ENCODE assay signal across 9 cellular contexts in genomic region chr6:111784423-111784822, GRCh38.
DNase-seq lines count a peak whose midpoint lies in the region; ATAC-seq and TF ChIP-seq lines count a peak whose summit lies in the region.
"Had no signal": no experiment of that assay in that cellular context is flagged by ENCODE, and none has a peak within 500 bp of the region (broad histone marks: within the 10 kb centered on the region; RNA-seq: fewer than 3 reads in every experiment).

No MANE protein-coding gene starts in this region.

- H3K9ac ChIP-seq in mammary epithelial cell (ENCODE audit: insufficient read depth, low read length) (no peak overlapping the region), Karpas-422 (ENCODE audit: low read length) (no peak overlapping the region)

- CTCF ChIA-PET in mammary epithelial cell (lab: Charles Lee; ENCODE audit: low non-redundant PET), result no interaction called here

- H3K9me2 ChIP-seq in Karpas-422 (replicated peaks; ENCODE audit: insufficient read depth, low read length), result no peaks in the 10 kb centered on the region

- dilution Hi-C loops in mammary epithelial cell (cut with HindIII; ENCODE audit: low sequenced_read_pairs), result no loop called here

- H3K4me1 ChIP-seq in mammary epithelial cell (ENCODE audit: insufficient read depth, low read length) (peaks cover 46% of the 10 kb centered on the region), breast epithelium (no peaks in the 10 kb centered on the region), Karpas-422 (ENCODE audit: low read length) (peaks cover 28% of the 10 kb centered on the region)

- H3K27me3 ChIP-seq in mammary epithelial cell (ENCODE audit: insufficient read depth, low read length), result no peaks in the 10 kb centered on the region
- no peaks in the 10 kb centered on the region for H3K27me3 ChIP-seq in breast epithelium
- no peaks in the 10 kb centered on the region for H3K27me3 ChIP-seq in Karpas-422 (ENCODE audit: low read length)

- H4K20me1 ChIP-seq in mammary epithelial cell (ENCODE audit: insufficient read depth, low read length) (no peaks in the 10 kb centered on the region), Karpas-422 (ENCODE audit: insufficient read depth, low read depth, low read length) (no peaks in the 10 kb centered on the region)

- H3K27ac ChIP-seq in mammary epithelial cell (ENCODE audit: insufficient read depth, low read depth, low read length) (no peak overlapping the region), breast epithelium (no peak overlapping the region), Karpas-422 (ENCODE audit: low read length) (no peak overlapping the region; the same call in 1 of the 2 replicates)

- H3K79me2 ChIP-seq in mammary epithelial cell (ENCODE audit: insufficient read depth, low read length), result peaks cover 36% of the 10 kb centered on the region
- H3K79me2 ChIP-seq in Karpas-422 (ENCODE audit: low read length), result peaks cover 82% of the 10 kb centered on the region

- H3K36me3 ChIP-seq in mammary epithelial cell (ENCODE audit: insufficient read depth, low read length) (no peaks in the 10 kb centered on the region), breast epithelium (no peaks in the 10 kb centered on the region), Karpas-422 (ENCODE audit: insufficient read depth, low read length) (peaks cover 3% of the 10 kb centered on the region)

- H2AFZ ChIP-seq in mammary epithelial cell (ENCODE audit: low read depth, low read length) (no peak overlapping the region), Karpas-422 (ENCODE audit: low read length) (no peak overlapping the region)

- no peak for TF ChIP-seq CTCF in mammary epithelial cell (conservative IDR thresholded peaks at IDR 0.05 in 1 of 2, IDR thresholded peaks at IDR 0.05 in 1 of 2; ENCODE audit: extremely low read depth in 1 of 2, insufficient read depth in 1 of 2, low read depth in 1 of 2, low read length in 2 of 2)
- TF ChIP-seq CTCF in breast epithelium (IDR thresholded peaks at IDR 0.05), result no peak
- no peak for TF ChIP-seq CTCF in fibroblast of pulmonary artery (IDR thresholded peaks at IDR 0.05; ENCODE audit: low read length, missing control alignments)

- BruUV-seq in mammary epithelial cell (replicated peaks; lab: Mats Ljungman, UMichigan), result no TSS peak

- DNase-seq in mammary epithelial cell, result peak; percentile 20
- no peak for DNase-seq in breast epithelium (ENCODE audit: low spot score in 2 of 2)
- DNase-seq in NCI-H69 (lab: John Stamatoyannopoulos, UW), result peak; percentile 94
- peak; percentile 74 for DNase-seq in fibroblast of pulmonary artery (ENCODE audit: low read depth)
- DNase-seq in stimulated activated effector memory CD8-positive, alpha-beta T cell treated with anti-CD3 and anti-CD28 coated beads, Interleukin-12 subunit alpha, Interleukin-12 subunit beta, amount 100 ng/mL, for 72 hours (ENCODE audit: low spot score in 2 of 2), result no peak
- DNase-seq in NCI-H82 treated with DMSO at 0.1 percent for 48 hours (lab: John Stamatoyannopoulos, UW; ENCODE audit: unreplicated experiment), result no peak
- DNase-seq in Karpas-422, result no peak
- no peak for DNase-seq in NCI-H226
- DNase-seq: stimulated activated CD4-positive, alpha-beta T cell treated with anti-CD3 and anti-CD28 coated beads, Interleukin-12 subunit alpha, Interleukin-12 subunit beta, amount 100 ng/mL, for 4 hours had no signal

- H3K9me3 ChIP-seq in mammary epithelial cell (replicated peaks; ENCODE audit: insufficient read depth, low read length) (no peaks in the 10 kb centered on the region), breast epithelium (no peaks in the 10 kb centered on the region), Karpas-422 (ENCODE audit: low read length) (no peaks in the 10 kb centered on the region)

- H3K27ac Mint-ChIP-seq in stimulated activated effector memory CD8-positive, alpha-beta T cell treated with anti-CD3 and anti-CD28 coated beads, Interleukin-12 subunit alpha, Interleukin-12 subunit beta, amount 100 ng/mL, for 72 hours, result peak overlapping the region; percentile 89

- H3K4me2 ChIP-seq in mammary epithelial cell (ENCODE audit: insufficient read depth, low read depth, low read length) (peak overlapping the region; percentile 34), Karpas-422 (ENCODE audit: low read depth, low read length, poor library complexity, severe bottlenecking) (no peak overlapping the region)

- 13% methylated on average over 2 of the region's 2 CpGs for WGBS in mammary epithelial cell (ENCODE audit: low coverage, missing lambda C conversion rate)

- H3K36me3 Mint-ChIP-seq in stimulated activated effector memory CD8-positive, alpha-beta T cell treated with anti-CD3 and anti-CD28 coated beads, Interleukin-12 subunit alpha, Interleukin-12 subunit beta, amount 100 ng/mL, for 72 hours, result peaks cover 21% of the 10 kb centered on the region

- ATAC-seq in stimulated activated effector memory CD8-positive, alpha-beta T cell treated with anti-CD3 and anti-CD28 coated beads, Interleukin-12 subunit alpha, Interleukin-12 subunit beta, amount 100 ng/mL, for 72 hours, result no peak

- H3K4me3 ChIP-seq in mammary epithelial cell (replicated peaks in 1 of 3; ENCODE audit: insufficient read depth in 1 of 3, low read depth in 2 of 3, low read length in 3 of 3) (no peak overlapping the region), breast epithelium (no peak overlapping the region), fibroblast of pulmonary artery (replicated peaks; ENCODE audit: low read depth, low read length) (no peak overlapping the region), Karpas-422 (ENCODE audit: low read length) (no peak overlapping the region)

- H3K4me3 Mint-ChIP-seq in stimulated activated effector memory CD8-positive, alpha-beta T cell treated with anti-CD3 and anti-CD28 coated beads, Interleukin-12 subunit alpha, Interleukin-12 subunit beta, amount 100 ng/mL, for 72 hours, result no peak overlapping the region

- in situ Hi-C loops in mammary epithelial cell (cut with MboI; ENCODE audit: low sequenced_read_pairs in 2 of 2), result no loop called here

- peaks cover 64% of the 10 kb centered on the region for H3K4me1 Mint-ChIP-seq in stimulated activated effector memory CD8-positive, alpha-beta T cell treated with anti-CD3 and anti-CD28 coated beads, Interleukin-12 subunit alpha, Interleukin-12 subunit beta, amount 100 ng/mL, for 72 hours

- H3K9me3 Mint-ChIP-seq in stimulated activated effector memory CD8-positive, alpha-beta T cell treated with anti-CD3 and anti-CD28 coated beads, Interleukin-12 subunit alpha, Interleukin-12 subunit beta, amount 100 ng/mL, for 72 hours, result no peaks in the 10 kb centered on the region

- no peak for TF ChIP-seq POLR2A in breast epithelium (IDR thresholded peaks at IDR 0.05)

- intact Hi-C loops in mammary epithelial cell (cut with micrococcal nuclease), result no loop called here
- intact Hi-C loops in breast epithelium (cut with DNase I; ENCODE audit: low total_unique reads), result no loop called here

Comparison
In these comparisons a context has a peak if more than half of its experiments do, and no peak if none do; other contexts are left out.
1. DNase-seq: peak in mammary epithelial cell (single experiment), NCI-H69 (single experiment) and fibroblast of pulmonary artery (single experiment); none in breast epithelium (0 of 2), stimulated activated effector memory CD8-positive, alpha-beta T cell treated with anti-CD3 and anti-CD28 coated beads, Interleukin-12 subunit alpha, Interleukin-12 subunit beta, amount 100 ng/mL, for 72 hours (0 of 2), NCI-H82 treated with DMSO at 0.1 percent for 48 hours (single experiment), Karpas-422 (single experiment) and NCI-H226 (single experiment).